In the genomic region with DNA sequence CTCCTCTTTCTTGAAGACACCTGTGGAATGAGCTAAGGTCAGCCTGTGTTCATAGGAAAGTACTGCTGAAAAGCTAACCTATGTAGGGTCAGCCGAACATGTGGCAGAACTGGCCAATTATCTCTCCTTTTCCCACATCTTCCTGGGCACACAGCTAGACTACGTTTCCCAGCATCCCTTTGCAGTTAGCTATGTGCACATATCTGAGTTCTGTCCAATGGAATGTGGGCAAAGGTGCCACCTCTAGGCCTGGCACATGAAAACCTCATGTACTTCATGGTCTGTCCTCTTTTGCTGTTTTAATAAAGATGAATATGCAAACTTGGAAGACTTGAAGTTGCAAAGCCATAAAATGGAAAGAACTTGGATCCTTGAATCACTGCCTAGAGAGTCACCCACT, we compare ENCODE assay signal across 14 cellular contexts.
DNase-seq lines count a peak whose midpoint lies in the region; ATAC-seq and TF ChIP-seq lines count a peak whose summit lies in the region.
"Had no signal": no experiment of that assay in that cellular context is flagged by ENCODE, and none has a peak within 500 bp of the region (broad histone marks: within the 10 kb centered on the region; RNA-seq: fewer than 3 reads in every experiment).

No MANE protein-coding gene starts in this region.

- no peak overlapping the region for H3K4me2 ChIP-seq in HCT116 (ENCODE audit: low read length)
- H3K4me2 ChIP-seq in PC-9: no peak overlapping the region

- H2AFZ ChIP-seq in HCT116 (ENCODE audit: low read depth, low read length, poor library complexity, severe bottlenecking) (no peak overlapping the region), PC-9 (no peak overlapping the region)

- no peaks in the 10 kb centered on the region for H3K9me3 ChIP-seq in HCT116 (ENCODE audit: control insufficient read depth in 1 of 2, insufficient read depth in 1 of 2, low read depth in 1 of 2, low read length in 2 of 2)
- no peaks in the 10 kb centered on the region for H3K9me3 ChIP-seq in body of pancreas
- no peaks in the 10 kb centered on the region for H3K9me3 ChIP-seq in right lobe of liver
- H3K9me3 ChIP-seq in PC-9 (ENCODE audit: insufficient read depth, low read depth): no peaks in the 10 kb centered on the region

- H3K4me3 ChIP-seq in AG10803 (ENCODE audit: low read length) (no peak overlapping the region), HCT116 (replicated peaks in 1 of 2; ENCODE audit: low read depth in 1 of 2, low read length in 2 of 2) (no peak overlapping the region), body of pancreas (no peak overlapping the region), right lobe of liver (no peak overlapping the region), PC-9 (no peak overlapping the region)
- H3K4me3 ChIP-seq: lung had no signal

- H3K4me3 Mint-ChIP-seq in activated T-cell treated with anti-CD3 and anti-CD28 coated beads, Interleukin-2, amount 50 U/mL, for 72 hours: no peak overlapping the region
- H3K4me3 Mint-ChIP-seq: activated CD8-positive, alpha-beta memory T cell treated with anti-CD3 and anti-CD28 coated beads, Interleukin-2, amount 10 ng/mL, durations not matched to agents 7 days and 5 days; activated naive CD4-positive, alpha-beta T cell treated with anti-CD3 and anti-CD28 coated beads for 36 hours had no signal

- 73 to 84% methylated on average over 2 of the region's 2 CpGs for WGBS in body of pancreas, 2 donors
- 63% methylated on average over 1 of the region's 2 CpGs for WGBS in right lobe of liver (ENCODE audit: insufficient coverage, low coverage, low lambda C conversion rate, missing lambda C conversion rate)

- no peaks in the 10 kb centered on the region for H3K36me3 Mint-ChIP-seq in activated T-cell treated with anti-CD3 and anti-CD28 coated beads, Interleukin-2, amount 50 U/mL, for 72 hours (ENCODE audit: insufficient read depth in 2 of 2)
- H3K36me3 Mint-ChIP-seq: activated CD8-positive, alpha-beta memory T cell treated with anti-CD3 and anti-CD28 coated beads, Interleukin-2, amount 10 ng/mL, durations not matched to agents 7 days and 5 days had no signal

- H3K9me2 ChIP-seq in HCT116 (ENCODE audit: insufficient read depth) (no peaks in the 10 kb centered on the region), PC-9 (ENCODE audit: insufficient read depth) (no peaks in the 10 kb centered on the region)

- TF ChIP-seq RAD21 in HCT116 (IDR thresholded peaks at IDR 0.05; ENCODE audit: low read depth): no peak

- TF ChIP-seq POLR2A in HCT116 (IDR thresholded peaks at IDR 0.05; ENCODE audit: borderline replicate concordance, extremely low read depth, insufficient read depth, insufficient read length) (no peak), body of pancreas (IDR thresholded peaks at IDR 0.05) (no peak), right lobe of liver (IDR thresholded peaks at IDR 0.05) (no peak), erythroblast (IDR thresholded peaks at IDR 0.05; ENCODE audit: low read length) (no peak)

- peaks cover 4% of the 10 kb centered on the region; the same call in 1 of the 2 replicates for H3F3A ChIP-seq in PC-9 (ENCODE audit: insufficient read depth, low read depth)

- H3K27me3 Mint-ChIP-seq in activated T-cell treated with anti-CD3 and anti-CD28 coated beads, Interleukin-2, amount 50 U/mL, for 72 hours (ENCODE audit: low read depth): no peaks in the 10 kb centered on the region
- H3K27me3 Mint-ChIP-seq: activated CD8-positive, alpha-beta memory T cell treated with anti-CD3 and anti-CD28 coated beads, Interleukin-2, amount 10 ng/mL, durations not matched to agents 7 days and 5 days had no signal

- RAD21 ChIA-PET in HCT116 (lab: Charles Lee; ENCODE audit: low non-redundant PET in 1 of 2, low total read pairs in 2 of 2, uncharacterized antibody in 2 of 2, unreplicated experiment in 2 of 2): no interaction called here

- H3K4me1 ChIP-seq in HCT116 (ENCODE audit: control insufficient read depth in 1 of 2, insufficient read depth in 2 of 2, low read length in 2 of 2) (peaks cover 7 to 21% of the 10 kb centered on the region in 2 experiments; a peak in 3 of 4 replicates), body of pancreas (peaks cover 6% of the 10 kb centered on the region), right lobe of liver (peaks cover 0 to 7% (median 0%) of the 10 kb centered on the region in 4 donors), PC-9 (replicated peaks; ENCODE audit: insufficient read depth) (peaks cover 15% of the 10 kb centered on the region)

- POLR2A ChIA-PET in HCT116 (lab: Charles Lee) (no interaction called here), PC-9 (lab: Charles Lee; ENCODE audit: unreplicated experiment) (no interaction called here)

- H4K20me1 ChIP-seq in HCT116 (ENCODE audit: insufficient read depth) (no peaks in the 10 kb centered on the region), PC-9 (ENCODE audit: insufficient read depth) (no peaks in the 10 kb centered on the region)

- CTCF ChIA-PET in HCT116 (lab: Charles Lee) (interaction anchor here (0.7 to 2.0 kb wide), 26 partner anchors 10 to 963 kb away, joined by 3 to 18 read pairs (median 5); a partner anchor contains a TSS), PC-9 (lab: Charles Lee) (interaction anchor here (0.6 to 1.5 kb wide), 6 partner anchors 9 to 297 kb away, joined by 3 to 11 read pairs (median 5); no protein-coding TSS in a partner anchor)

- no peak overlapping the region for H3K27ac Mint-ChIP-seq in activated T-cell treated with anti-CD3 and anti-CD28 coated beads, Interleukin-2, amount 50 U/mL, for 72 hours
- H3K27ac Mint-ChIP-seq: activated CD8-positive, alpha-beta memory T cell treated with anti-CD3 and anti-CD28 coated beads, Interleukin-2, amount 10 ng/mL, durations not matched to agents 7 days and 5 days; activated naive CD4-positive, alpha-beta T cell treated with anti-CD3 and anti-CD28 coated beads for 36 hours had no signal

- H3K79me2 ChIP-seq in HCT116 (ENCODE audit: insufficient read depth, low read length) (no peaks in the 10 kb centered on the region), PC-9 (ENCODE audit: low read depth) (no peaks in the 10 kb centered on the region)

- no peaks in the 10 kb centered on the region for H3K36me3 ChIP-seq in HCT116 (ENCODE audit: control insufficient read depth in 1 of 2, insufficient read depth in 2 of 2, low read length in 2 of 2)
- H3K36me3 ChIP-seq in body of pancreas (replicated peaks in 1 of 2; ENCODE audit: insufficient read depth in 1 of 2, low read depth in 2 of 2): no peaks in the 10 kb centered on the region
- no peaks in the 10 kb centered on the region for H3K36me3 ChIP-seq in right lobe of liver
- no peaks in the 10 kb centered on the region for H3K36me3 ChIP-seq in PC-9 (ENCODE audit: low read depth)

- H3K27ac ChIP-seq in HCT116 (ENCODE audit: low read depth, low read length) (no peak overlapping the region), body of pancreas (no peak overlapping the region), right lobe of liver (no peak overlapping the region), PC-9 (no peak overlapping the region)

- BruUV-seq in HCT116 (replicated peaks; lab: Mats Ljungman, UMichigan) (no TSS peak), PC-9 (replicated peaks; lab: Mats Ljungman, UMichigan) (no TSS peak)

- H3K4me1 Mint-ChIP-seq in activated T-cell treated with anti-CD3 and anti-CD28 coated beads, Interleukin-2, amount 50 U/mL, for 72 hours (ENCODE audit: low read depth): no peaks in the 10 kb centered on the region
- H3K4me1 Mint-ChIP-seq: activated CD8-positive, alpha-beta memory T cell treated with anti-CD3 and anti-CD28 coated beads, Interleukin-2, amount 10 ng/mL, durations not matched to agents 7 days and 5 days had no signal

- intact Hi-C loops in HCT116 (cut with micrococcal nuclease) (loop anchor here (2.0 to 5.0 kb wide), 3 partner anchors 63 to 953 kb away; a partner anchor contains a TSS), body of pancreas (cut with DNase I) (no loop called here), right lobe of liver (cut with DNase I) (loop anchor here in 1 of 2 donors (5.0 kb wide), 1 partner anchor 62 kb away; no protein-coding TSS in a partner anchor), PC-9 (cut with micrococcal nuclease; ENCODE audit: unreplicated experiment) (loop anchor here (5.0 kb wide), 2 partner anchors 98 to 138 kb away; no protein-coding TSS in a partner anchor)

- H3K9me3 Mint-ChIP-seq in activated T-cell treated with anti-CD3 and anti-CD28 coated beads, Interleukin-2, amount 50 U/mL, for 72 hours: no peaks in the 10 kb centered on the region
- H3K9me3 Mint-ChIP-seq: activated naive CD4-positive, alpha-beta T cell treated with anti-CD3 and anti-CD28 coated beads for 36 hours had no signal

- ATAC-seq in HCT116: peak; percentile 78
- peak; percentile 27 for ATAC-seq in body of pancreas
- peak in 3 of 4 donors; percentile 71 to 76 (median 75) for ATAC-seq in right lobe of liver
- ATAC-seq in activated T-cell treated with anti-CD3 and anti-CD28 coated beads, Interleukin-2, amount 50 U/mL, for 72 hours (replicated peaks in 1 of 2): no peak
- ATAC-seq: activated CD8-positive, alpha-beta memory T cell treated with anti-CD3 and anti-CD28 coated beads, Interleukin-2, amount 10 ng/mL, durations not matched to agents 7 days and 5 days had no signal

- peak; percentile 17 for DNase-seq in AG10803 (ENCODE audit: low read depth)
- DNase-seq in HCT116 (ENCODE audit: low read depth, low spot score): peak; percentile 43
- no peak for DNase-seq in body of pancreas
- DNase-seq in right lobe of liver: no peak
- no peak for DNase-seq in PC-9
- DNase-seq in mucosa of gallbladder (ENCODE audit: low spot score): no peak
- DNase-seq in activated T-cell treated with anti-CD3 and anti-CD28 coated beads, Interleukin-2, amount 50 U/mL, for 72 hours: no peak
- DNase-seq in erythroblast (lab: John Stamatoyannopoulos, UW): no peak
- DNase-seq: DMS79, glutamatergic neuron, SIG-M5 had no signal

- TF ChIP-seq CTCF in AG10803 (conservative IDR thresholded peaks at IDR 0.05; ENCODE audit: low read length) (no peak), HCT116 (IDR thresholded peaks at IDR 0.05 in 2 of 3, conservative IDR thresholded peaks at IDR 0.05 in 1 of 3; ENCODE audit: borderline replicate concordance in 1 of 3, insufficient read depth in 1 of 3, low read depth in 2 of 3, low read length in 2 of 3) (no peak), body of pancreas (IDR thresholded peaks at IDR 0.05) (no peak), right lobe of liver (IDR thresholded peaks at IDR 0.05) (no peak), PC-9 (conservative IDR thresholded peaks at IDR 0.05) (no peak)

- H3K27me3 ChIP-seq in HCT116 (ENCODE audit: insufficient read depth, low read length) (no peaks in the 10 kb centered on the region), body of pancreas (no peaks in the 10 kb centered on the region), right lobe of liver (no peaks in the 10 kb centered on the region), PC-9 (ENCODE audit: insufficient read depth, low read depth) (no peaks in the 10 kb centered on the region)

- no peak overlapping the region for H3K9ac ChIP-seq in HCT116 (ENCODE audit: low read length)

TF ChIP-seq in HCT116, 20 proteins besides CTCF, POLR2A, EP300 and RAD21 (continues in another document):
- no peak for TF ChIP-seq SP1 (IDR thresholded peaks at IDR 0.05; ENCODE audit: low read depth)
- TF ChIP-seq ZFX (IDR thresholded peaks at IDR 0.05): no peak
- TF ChIP-seq, protein P1, sequence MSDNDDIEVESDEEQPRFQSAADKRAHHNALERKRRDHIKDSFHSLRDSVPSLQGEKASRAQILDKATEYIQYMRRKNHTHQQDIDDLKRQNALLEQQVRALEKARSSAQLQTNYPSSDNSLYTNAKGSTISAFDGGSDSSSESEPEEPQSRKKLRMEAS (IDR thresholded peaks at IDR 0.05): peak; percentile 40
- no peak for TF ChIP-seq ZNF274 (IDR thresholded peaks at IDR 0.05; ENCODE audit: low read depth, low read length)

Comparison
In these comparisons a context has a peak if more than half of its experiments do, and no peak if none do; other contexts are left out.
1. DNase-seq: peak in AG10803 (single experiment) and HCT116 (single experiment); none in body of pancreas (0 of 4), right lobe of liver (0 of 3), PC-9 (0 of 2), mucosa of gallbladder (single experiment), activated T-cell treated with anti-CD3 and anti-CD28 coated beads, Interleukin-2, amount 50 U/mL, for 72 hours (0 of 2) and erythroblast (0 of 2).
2. ATAC-seq: peak in HCT116 (single experiment), body of pancreas (single experiment) and right lobe of liver (3 of 4); none in activated T-cell treated with anti-CD3 and anti-CD28 coated beads, Interleukin-2, amount 50 U/mL, for 72 hours (0 of 2).